ENCODE assay signal across 26 cellular contexts in genomic region chr17:3949418-3949817, GRCh38. TPM values are rescaled to one million over a fixed set of nuclear protein-coding genes. Genes with fewer than 3 reads are reported as not detected.
A peak's percentile ranks its signal among the peaks of the same experiment; 100 is the strongest.
DNase-seq lines count a peak whose midpoint lies in the region; ATAC-seq and TF ChIP-seq lines count a peak whose summit lies in the region.
"Had no signal": no experiment of that assay in that cellular context is flagged by ENCODE, and none has a peak within 500 bp of the region (broad histone marks: within the 10 kb centered on the region; RNA-seq: fewer than 3 reads in every experiment).

No MANE protein-coding gene starts in this region.

- no peak overlapping the region for H3K4me2 ChIP-seq in H9 (ENCODE audit: insufficient read depth, insufficient read length, low read length)
- H3K4me2 ChIP-seq: A549 had no signal

- H2BK120ac ChIP-seq in H9 (ENCODE audit: low read depth, low read length, poor library complexity, severe bottlenecking): no peak overlapping the region

- no peak overlapping the region for H4K5ac ChIP-seq in H9 (ENCODE audit: insufficient read length, low read depth, low read length)

- no peaks in the 10 kb centered on the region for H3K4me1 Mint-ChIP-seq in activated T-cell treated with anti-CD3 and anti-CD28 coated beads, Interleukin-2, amount 50 U/mL, for 72 hours (ENCODE audit: low read depth)
- no peaks in the 10 kb centered on the region for H3K4me1 Mint-ChIP-seq in activated T-cell treated with anti-CD3 and anti-CD28 coated beads, Interleukin-2, amount 50 U/mL, for 4 hours (ENCODE audit: low read depth)
- peaks cover 3 to 8% of the 10 kb centered on the region in 2 experiments; a peak in 3 of 4 replicates for H3K4me1 Mint-ChIP-seq in H9
- H3K4me1 Mint-ChIP-seq in activated T-helper 17 cell treated with anti-CD3 and anti-CD28 coated beads, Interleukin-2, amount 50 U/mL, for 72 hours: no peaks in the 10 kb centered on the region
- H3K4me1 Mint-ChIP-seq in stimulated activated naive B cell treated with anti-CD40 and anti-IgM and Interleukin-4, amounts not matched to agents 10 μg/mL and 1 μg/mL and 100 μg/mL, for 72 hours: peaks cover 7 to 16% of the 10 kb centered on the region in 2 donors
- H3K4me1 Mint-ChIP-seq in CD8-positive, alpha-beta memory T cell: peaks cover 0 to 2% (median 0%) of the 10 kb centered on the region in 3 donors

- H3K36me3 ChIP-seq in CD8-positive, alpha-beta memory T cell (ENCODE audit: insufficient read depth, low read length): peaks cover 34% of the 10 kb centered on the region

- H2AK5ac ChIP-seq in H9 (ENCODE audit: insufficient read length, low read length): no peak overlapping the region

- no peak overlapping the region for H3T11ph ChIP-seq in H9 (ENCODE audit: low read length)

- no peaks in the 10 kb centered on the region for H3K27me3 ChIP-seq in H9 (ENCODE audit: insufficient read depth, low read length)
- H3K27me3 ChIP-seq in CD8-positive, alpha-beta memory T cell (ENCODE audit: insufficient read depth, low read length, poor library complexity, severe bottlenecking): no peaks in the 10 kb centered on the region

- H3K27ac ChIP-seq in H9 (ENCODE audit: insufficient read length, low read depth, low read length): no peak overlapping the region
- no peak overlapping the region for H3K27ac ChIP-seq in CD8-positive, alpha-beta memory T cell (ENCODE audit: low read depth, low read length)
- H3K27ac ChIP-seq: A549, C4-2B, GM23248, RWPE1 had no signal

- H3K27ac Mint-ChIP-seq in activated T-cell treated with anti-CD3 and anti-CD28 coated beads, Interleukin-2, amount 50 U/mL, for 72 hours: peak overlapping the region; percentile 84
- peak overlapping the region in 2 of 3 experiments; percentile 18 to 65; a peak in 2 of 7 replicates for H3K27ac Mint-ChIP-seq in H9
- peak overlapping the region; percentile 48 for H3K27ac Mint-ChIP-seq in activated T-helper 17 cell treated with anti-CD3 and anti-CD28 coated beads, Interleukin-2, amount 50 U/mL, for 72 hours
- H3K27ac Mint-ChIP-seq in stimulated activated naive B cell treated with anti-CD40 and anti-IgM and Interleukin-4, amounts not matched to agents 10 μg/mL and 1 μg/mL and 100 μg/mL, for 72 hours: peak overlapping the region; percentile 60
- peak overlapping the region in 1 of 8 donors; percentile 73 for H3K27ac Mint-ChIP-seq in CD8-positive, alpha-beta memory T cell

- no peak overlapping the region for H2BK12ac ChIP-seq in H9 (ENCODE audit: insufficient read length, low read depth, low read length)

- H3K14ac ChIP-seq in H9 (ENCODE audit: insufficient read depth, low read length): no peak overlapping the region

- no peak overlapping the region for H3K4me3 ChIP-seq in CD8-positive, alpha-beta memory T cell (ENCODE audit: low read length)
- H3K4me3 ChIP-seq: A549, GM23248 had no signal

- no CpG with 5 or more reads among the region's 3 CpGs for WGBS in H9 (ENCODE audit: extremely low coverage, insufficient read length, low lambda C conversion rate)

- no peak overlapping the region for H4K8ac ChIP-seq in H9 (replicated peaks; ENCODE audit: insufficient read length, low read depth, low read length)

- H4K20me1 ChIP-seq in H9 (ENCODE audit: control insufficient read depth, insufficient read depth, insufficient read length): no peaks in the 10 kb centered on the region

- no peaks in the 10 kb centered on the region for H3K23me2 ChIP-seq in H9 (ENCODE audit: insufficient read length, low read depth, low read length, poor library complexity, severe bottlenecking)

- POLR2A ChIA-PET in CD8-positive, alpha-beta memory T cell (lab: Charles Lee): no interaction called here

- CTCF ChIA-PET in CD8-positive, alpha-beta memory T cell (lab: Charles Lee): interaction anchor here (1.4 kb wide), 1 partner anchor 16 kb away, joined by 4 read pairs; no protein-coding TSS in a partner anchor

- H3K79me2 ChIP-seq in H9 (ENCODE audit: insufficient read depth, low read length): no peaks in the 10 kb centered on the region

- no peaks in the 10 kb centered on the region for H3K9me3 Mint-ChIP-seq in activated T-cell treated with anti-CD3 and anti-CD28 coated beads, Interleukin-2, amount 50 U/mL, for 72 hours
- H3K9me3 Mint-ChIP-seq in activated T-cell treated with anti-CD3 and anti-CD28 coated beads, Interleukin-2, amount 50 U/mL, for 4 hours: no peaks in the 10 kb centered on the region
- H3K9me3 Mint-ChIP-seq in H9: no peaks in the 10 kb centered on the region
- H3K9me3 Mint-ChIP-seq in activated T-helper 17 cell treated with anti-CD3 and anti-CD28 coated beads, Interleukin-2, amount 50 U/mL, for 72 hours: no peaks in the 10 kb centered on the region
- no peaks in the 10 kb centered on the region for H3K9me3 Mint-ChIP-seq in stimulated activated naive B cell treated with anti-CD40 and anti-IgM and Interleukin-4, amounts not matched to agents 10 μg/mL and 1 μg/mL and 100 μg/mL, for 72 hours
- H3K9me3 Mint-ChIP-seq in CD8-positive, alpha-beta memory T cell: no peaks in the 10 kb centered on the region

- H2AFZ ChIP-seq in H9 (ENCODE audit: low read length): no peak overlapping the region
- H2AFZ ChIP-seq: GM23248 had no signal

- H3K4ac ChIP-seq in H9 (ENCODE audit: low read depth, low read length): no peak overlapping the region

- peaks cover 2 to 3% of the 10 kb centered on the region in 2 donors for H3K36me3 Mint-ChIP-seq in activated T-cell treated with anti-CD3 and anti-CD28 coated beads, Interleukin-2, amount 50 U/mL, for 72 hours (ENCODE audit: insufficient read depth in 2 of 2)
- H3K36me3 Mint-ChIP-seq in activated T-cell treated with anti-CD3 and anti-CD28 coated beads, Interleukin-2, amount 50 U/mL, for 4 hours (ENCODE audit: insufficient read depth): peaks cover 8% of the 10 kb centered on the region
- no peaks in the 10 kb centered on the region for H3K36me3 Mint-ChIP-seq in H9 (ENCODE audit: insufficient read depth in 1 of 3, low read depth in 3 of 3)
- H3K36me3 Mint-ChIP-seq in activated T-helper 17 cell treated with anti-CD3 and anti-CD28 coated beads, Interleukin-2, amount 50 U/mL, for 72 hours (ENCODE audit: low read depth): peaks cover 62% of the 10 kb centered on the region
- H3K36me3 Mint-ChIP-seq in stimulated activated naive B cell treated with anti-CD40 and anti-IgM and Interleukin-4, amounts not matched to agents 10 μg/mL and 1 μg/mL and 100 μg/mL, for 72 hours: peaks cover 31 to 33% of the 10 kb centered on the region in 2 donors
- H3K36me3 Mint-ChIP-seq in CD8-positive, alpha-beta memory T cell: peaks cover 4 to 77% (median 8%) of the 10 kb centered on the region in 3 donors

- H2BK15ac ChIP-seq in H9 (ENCODE audit: low read depth, low read length): no peak overlapping the region

- no peaks in the 10 kb centered on the region for H3K27me3 Mint-ChIP-seq in activated T-cell treated with anti-CD3 and anti-CD28 coated beads, Interleukin-2, amount 50 U/mL, for 72 hours (ENCODE audit: low read depth)
- H3K27me3 Mint-ChIP-seq in activated T-cell treated with anti-CD3 and anti-CD28 coated beads, Interleukin-2, amount 50 U/mL, for 4 hours (ENCODE audit: low read depth): no peaks in the 10 kb centered on the region
- H3K27me3 Mint-ChIP-seq in H9 (ENCODE audit: low read depth): peaks cover 2% of the 10 kb centered on the region
- no peaks in the 10 kb centered on the region for H3K27me3 Mint-ChIP-seq in activated T-helper 17 cell treated with anti-CD3 and anti-CD28 coated beads, Interleukin-2, amount 50 U/mL, for 72 hours
- H3K27me3 Mint-ChIP-seq in stimulated activated naive B cell treated with anti-CD40 and anti-IgM and Interleukin-4, amounts not matched to agents 10 μg/mL and 1 μg/mL and 100 μg/mL, for 72 hours: no peaks in the 10 kb centered on the region
- no peaks in the 10 kb centered on the region for H3K27me3 Mint-ChIP-seq in CD8-positive, alpha-beta memory T cell

- H3K4me3 Mint-ChIP-seq in activated T-cell treated with anti-CD3 and anti-CD28 coated beads, Interleukin-2, amount 50 U/mL, for 72 hours: no peak overlapping the region
- no peak overlapping the region for H3K4me3 Mint-ChIP-seq in activated T-cell treated with anti-CD3 and anti-CD28 coated beads, Interleukin-2, amount 50 U/mL, for 4 hours
- no peak overlapping the region for H3K4me3 Mint-ChIP-seq in H9
- H3K4me3 Mint-ChIP-seq in activated T-helper 17 cell treated with anti-CD3 and anti-CD28 coated beads, Interleukin-2, amount 50 U/mL, for 72 hours: no peak overlapping the region
- H3K4me3 Mint-ChIP-seq in stimulated activated naive B cell treated with anti-CD40 and anti-IgM and Interleukin-4, amounts not matched to agents 10 μg/mL and 1 μg/mL and 100 μg/mL, for 72 hours: no peak overlapping the region
- H3K4me3 Mint-ChIP-seq in CD8-positive, alpha-beta memory T cell: no peak overlapping the region

- no peak for DNase-seq in activated T-cell treated with anti-CD3 and anti-CD28 coated beads, Interleukin-2, amount 50 U/mL, for 72 hours
- DNase-seq in activated T-cell treated with anti-CD3 and anti-CD28 coated beads, Interleukin-2, amount 50 U/mL, for 4 hours: no peak
- DNase-seq in H9 (no peak), iPS-NIHi11 (ENCODE audit: low spot score) (no peak)
- DNase-seq in stimulated activated naive B cell treated with anti-CD40 and anti-IgM and Interleukin-4, amounts not matched to agents 10 μg/mL and 1 μg/mL and 100 μg/mL, for 72 hours: no peak
- DNase-seq in CD8-positive, alpha-beta memory T cell: no peak
- DNase-seq: AML-193, DMS153, GM23248, HCEC 1CT, Karpas-422, NCI-H1092 treated with DMSO at 0.1 percent for 48 hours, NCI-H1436, NCI-H187, NCI-H2081 treated with DMSO at 0.1 percent for 48 hours, NCI-H2171, NCI-H226, NCI-H510A, NCI-H69, SHP77 had no signal

- no peak overlapping the region for H2BK20ac ChIP-seq in H9 (ENCODE audit: low read depth, low read length, poor library complexity, severe bottlenecking)

- H4K91ac ChIP-seq in H9 (ENCODE audit: insufficient read length, low read depth, low read length): no peak overlapping the region

- H3K18ac ChIP-seq in H9 (ENCODE audit: insufficient read length, low read depth, low read length): no peak overlapping the region

- no peaks in the 10 kb centered on the region for H3K4me1 ChIP-seq in H9 (ENCODE audit: insufficient read depth, low read length)
- H3K4me1 ChIP-seq in CD8-positive, alpha-beta memory T cell (ENCODE audit: insufficient read depth, low read length): no peaks in the 10 kb centered on the region
- H3K4me1 ChIP-seq: A549 had no signal

- no peak overlapping the region for H2BK5ac ChIP-seq in H9 (ENCODE audit: insufficient read length, low read length)

- H3K79me1 ChIP-seq in H9 (ENCODE audit: insufficient read depth, low read depth, low read length, poor library complexity, severe bottlenecking): no peaks in the 10 kb centered on the region

- ATAC-seq in activated T-cell treated with anti-CD3 and anti-CD28 coated beads, Interleukin-2, amount 50 U/mL, for 72 hours (replicated peaks in 1 of 2): no peak
- no peak for ATAC-seq in activated T-cell treated with anti-CD3 and anti-CD28 coated beads, Interleukin-2, amount 50 U/mL, for 4 hours
- ATAC-seq in activated T-helper 17 cell treated with anti-CD3 and anti-CD28 coated beads, Interleukin-2, amount 50 U/mL, for 72 hours (replicated peaks): no peak
- ATAC-seq in stimulated activated naive B cell treated with anti-CD40 and anti-IgM and Interleukin-4, amounts not matched to agents 10 μg/mL and 1 μg/mL and 100 μg/mL, for 72 hours (replicated peaks): no peak
- ATAC-seq: A549, Panc1 had no signal

- H3K56ac ChIP-seq in H9 (ENCODE audit: insufficient read length, low read depth, low read length): no peak overlapping the region

- H3K23ac ChIP-seq in H9 (ENCODE audit: insufficient read length, low read depth, low read length): no peak overlapping the region

- TF ChIP-seq CTCF in H9 (conservative IDR thresholded peaks at IDR 0.05): no peak

- H3K9ac ChIP-seq in H9 (ENCODE audit: extremely low read depth, insufficient read length, low read length): no peak overlapping the region
- H3K9ac ChIP-seq: GM23248 had no signal

- H3K9me3 ChIP-seq in H9 (ENCODE audit: control insufficient read depth, low read depth, low read length): no peaks in the 10 kb centered on the region
- H3K9me3 ChIP-seq in CD8-positive, alpha-beta memory T cell (ENCODE audit: low read length): no peaks in the 10 kb centered on the region
- H3K9me3 ChIP-seq: A549 had no signal

RNA-seq across cellular contexts. Expression of gene ATP2A3, which starts 14.8 kb away (rescaled TPM):
- 100 to 1,000 TPM; 108 to 109 TPM for total RNA-seq in activated T-cell treated with anti-CD3 and anti-CD28 coated beads, Interleukin-2, amount 50 U/mL, for 72 hours
- 10 to 100 TPM; 55.8 to 68.8 (median 63.6) TPM for total RNA-seq in activated T-cell treated with anti-CD3 and anti-CD28 coated beads, Interleukin-2, amount 50 U/mL, for 4 hours
- total RNA-seq in H9 (2021): 13.3 and 14.6 TPM in 2 replicates
- 100 to 1,000 TPM in 1 of 2 donors, 10 to 100 TPM in 1; 81.5 to 153 TPM for total RNA-seq in activated T-helper 17 cell treated with anti-CD3 and anti-CD28 coated beads, Interleukin-2, amount 50 U/mL, for 72 hours
- 100 to 1,000 TPM; 108 to 111 TPM for total RNA-seq in CD8-positive, alpha-beta memory T cell
- polyA plus RNA-seq in CD8-positive, alpha-beta memory T cell: 105 TPM

RNA-seq across cellular contexts. Expression of gene P2RX1, which starts 33.2 kb away (rescaled TPM):
- 1 to 10 TPM; 1.6 to 2.3 TPM for total RNA-seq in activated T-cell treated with anti-CD3 and anti-CD28 coated beads, Interleukin-2, amount 50 U/mL, for 72 hours
- under 1 TPM; 0.13 to 0.52 (median 0.21) TPM for total RNA-seq in activated T-cell treated with anti-CD3 and anti-CD28 coated beads, Interleukin-2, amount 50 U/mL, for 4 hours
- total RNA-seq in H9 (2021): 0.09 TPM in 1 of 2 replicates, not detected in the other
- total RNA-seq in activated T-helper 17 cell treated with anti-CD3 and anti-CD28 coated beads, Interleukin-2, amount 50 U/mL, for 72 hours: 1 to 10 TPM in 1 of 2 donors, not detected in 1; 1.6 TPM
- under 1 TPM; 0.13 to 0.22 TPM for total RNA-seq in CD8-positive, alpha-beta memory T cell
- not detected for polyA plus RNA-seq in CD8-positive, alpha-beta memory T cell
- total RNA-seq: GM23248, SK-MEL-5 had no signal
- polyA plus RNA-seq: GM23248 had no signal

RNA-seq across cellular contexts. Expression of gene CAMKK1, which starts 56.6 kb away (rescaled TPM):
- 1 to 10 TPM; 2.2 to 2.6 TPM for total RNA-seq in activated T-cell treated with anti-CD3 and anti-CD28 coated beads, Interleukin-2, amount 50 U/mL, for 72 hours
- 1 to 10 TPM; 4.2 to 7.5 (median 7.4) TPM for total RNA-seq in activated T-cell treated with anti-CD3 and anti-CD28 coated beads, Interleukin-2, amount 50 U/mL, for 4 hours
- total RNA-seq in H9 (2021): 6.4 and 6.7 TPM in 2 replicates
- 1 to 10 TPM; 4.0 to 4.9 TPM for total RNA-seq in activated T-helper 17 cell treated with anti-CD3 and anti-CD28 coated beads, Interleukin-2, amount 50 U/mL, for 72 hours
- total RNA-seq in CD8-positive, alpha-beta memory T cell: 1 to 10 TPM; 2.3 to 2.7 TPM
- polyA plus RNA-seq in CD8-positive, alpha-beta memory T cell: 1.1 TPM
